23 cellular contexts compared by ENCODE assay signal in genomic region chr11:6594142-6594768, GRCh38. TPM values are rescaled to one million over a fixed set of nuclear protein-coding genes. Genes with fewer than 3 reads are reported as not detected.
DNase-seq lines count a peak whose midpoint lies in the region; ATAC-seq and TF ChIP-seq lines count a peak whose summit lies in the region.
"Had no signal": no experiment of that assay in that cellular context is flagged by ENCODE, and none has a peak within 500 bp of the region (broad histone marks: within the 10 kb centered on the region; RNA-seq: fewer than 3 reads in every experiment).

No MANE protein-coding gene starts in this region.

- TF ChIP-seq CTCF in AG10803 (conservative IDR thresholded peaks at IDR 0.05; ENCODE audit: low read length) (0 out of 2 replicates have a peak, but pooled peaks have one; percentile 6), HCT116 (IDR thresholded peaks at IDR 0.05 in 2 of 3, conservative IDR thresholded peaks at IDR 0.05 in 1 of 3; ENCODE audit: borderline replicate concordance in 1 of 3, insufficient read depth in 1 of 3, low read depth in 2 of 3, low read length in 2 of 3) (peak in 1 of 3 experiments; percentile 17; a peak in 1 of 6 replicates)

- no peaks in the 10 kb centered on the region for H3K9me3 ChIP-seq in HCT116 (ENCODE audit: control insufficient read depth in 1 of 2, insufficient read depth in 1 of 2, low read depth in 1 of 2, low read length in 2 of 2)
- H3K9me3 ChIP-seq: gastrocnemius medialis, neutrophil, thyroid gland had no signal

- CTCF ChIA-PET in HCT116 (lab: Charles Lee), result no interaction called here

- no peak overlapping the region for H2AFZ ChIP-seq in HCT116 (ENCODE audit: low read depth, low read length, poor library complexity, severe bottlenecking)

- POLR2A ChIA-PET in HCT116 (lab: Charles Lee), result no interaction called here

- no peak for TF ChIP-seq RAD21 in HCT116 (IDR thresholded peaks at IDR 0.05; ENCODE audit: low read depth)

- H3K9ac ChIP-seq in HCT116 (ENCODE audit: low read length), result no peak overlapping the region
- H3K9ac ChIP-seq: KMS-11 had no signal

- H3K4me1 ChIP-seq in HCT116 (ENCODE audit: control insufficient read depth in 1 of 2, insufficient read depth in 2 of 2, low read length in 2 of 2), result no peaks in the 10 kb centered on the region

- TF ChIP-seq POLR2A in HCT116 (IDR thresholded peaks at IDR 0.05; ENCODE audit: borderline replicate concordance, extremely low read depth, insufficient read depth, insufficient read length), result no peak

- H3K4me3 ChIP-seq in AG10803 (ENCODE audit: low read length), result no peak overlapping the region
- no peak overlapping the region for H3K4me3 ChIP-seq in HCT116 (replicated peaks in 1 of 2; ENCODE audit: low read depth in 1 of 2, low read length in 2 of 2)
- H3K4me3 ChIP-seq: gastrocnemius medialis, thyroid gland had no signal

- peak; percentile 50; the same call in 1 of the 2 replicates for ATAC-seq in HCT116
- no peak for ATAC-seq in left lobe of liver
- ATAC-seq in HG02981 (IDR thresholded peaks at IDR 0.05; ENCODE audit: unreplicated experiment), result no peak
- ATAC-seq: gastrocnemius medialis, left colon had no signal

- intact Hi-C loops in HCT116 (cut with micrococcal nuclease), result no loop called here

- no peak overlapping the region for H3K4me2 ChIP-seq in HCT116 (ENCODE audit: low read length)
- H3K4me2 ChIP-seq: KMS-11 had no signal

- no peaks in the 10 kb centered on the region for H3K27me3 ChIP-seq in HCT116 (ENCODE audit: insufficient read depth, low read length)
- H3K27me3 ChIP-seq: gastrocnemius medialis, neutrophil, thyroid gland had no signal

- H3K27ac ChIP-seq in HCT116 (ENCODE audit: low read depth, low read length), result no peak overlapping the region
- H3K27ac ChIP-seq: epithelial cell of prostate, KMS-11, neutrophil, RWPE1, thyroid gland had no signal

- RAD21 ChIA-PET in HCT116 (lab: Charles Lee; ENCODE audit: low non-redundant PET in 1 of 2, low total read pairs in 2 of 2, uncharacterized antibody in 2 of 2, unreplicated experiment in 2 of 2), result no interaction called here

- peaks cover 19 to 20% of the 10 kb centered on the region in 2 experiments; a peak in 3 of 4 replicates for H3K36me3 ChIP-seq in HCT116 (ENCODE audit: control insufficient read depth in 1 of 2, insufficient read depth in 2 of 2, low read length in 2 of 2)

- no peak for DNase-seq in AG10803 (ENCODE audit: low read depth)
- DNase-seq in HCT116 (ENCODE audit: low read depth, low spot score), result no peak
- peak; percentile 22 for DNase-seq in ecto neural progenitor cell (ENCODE audit: low spot score)
- peak; percentile 26 for DNase-seq in left lobe of liver (ENCODE audit: low spot score)
- DNase-seq in NCI-H1436 (lab: John Stamatoyannopoulos, UW), result no peak
- no peak for DNase-seq in hippocampal formation (lab: John Stamatoyannopoulos, UW)
- DNase-seq in cerebellar cortex (ENCODE audit: low spot score), result no peak
- DNase-seq: activated CD4-positive, alpha-beta T cell treated with anti-CD3 and anti-CD28 coated beads, Interleukin-2, amount 50 U/mL, for 1 hour; activated naive CD4-positive, alpha-beta T cell treated with anti-CD3 and anti-CD28 coated beads, Interleukin-2, amount 50 U/mL, for 16 hours; COR-L47; gastrocnemius medialis; left colon; midbrain; NCI-H1092; NCI-H2107; NCI-H526; SW 1271; thyroid gland had no signal

- BruUV-seq in HCT116 (replicated peaks; lab: Mats Ljungman, UMichigan), result no TSS peak

- no peaks in the 10 kb centered on the region for H4K20me1 ChIP-seq in HCT116 (ENCODE audit: insufficient read depth)

- peaks cover 16% of the 10 kb centered on the region for H3K79me2 ChIP-seq in HCT116 (ENCODE audit: insufficient read depth, low read length)

- no peaks in the 10 kb centered on the region for H3K9me2 ChIP-seq in HCT116 (ENCODE audit: insufficient read depth)

TF ChIP-seq in HCT116, 20 proteins besides CTCF, POLR2A, EP300 and RAD21:
- no peak for TF ChIP-seq ATF3 (IDR thresholded peaks at IDR 0.05)
- TF ChIP-seq MAX (IDR thresholded peaks at IDR 0.05), result no peak
- no peak for TF ChIP-seq ELF1 (IDR thresholded peaks at IDR 0.05; ENCODE audit: borderline replicate concordance, low read depth)
- no peak for TF ChIP-seq EGR1 (IDR thresholded peaks at IDR 0.05; ENCODE audit: low read depth)
- TF ChIP-seq ZFX (IDR thresholded peaks at IDR 0.05), result no peak
- no peak for TF ChIP-seq JUND (IDR thresholded peaks at IDR 0.05)
- TF ChIP-seq FOSL1 (IDR thresholded peaks at IDR 0.05; ENCODE audit: low read depth), result no peak
- no peak for TF ChIP-seq EZH2phosphoT487 (IDR thresholded peaks at IDR 0.05; ENCODE audit: borderline replicate concordance)
- TF ChIP-seq REST (IDR thresholded peaks at IDR 0.05; ENCODE audit: low read depth), result no peak

RNA-seq across cellular contexts. Expression of gene RRP8, which starts 9.2 kb away (rescaled TPM):
- total RNA-seq in HCT116 (2021; ENCODE audit: unreplicated experiment) (17.8 TPM), left lobe of liver (14.4 TPM)
- 6.7 and 10.1 TPM in 2 replicates for polyA plus RNA-seq in HCT116 (2012)

RNA-seq across cellular contexts. Expression of gene ILK, which starts 9.3 kb away (rescaled TPM):
- total RNA-seq in HCT116 (2021; ENCODE audit: unreplicated experiment) (73.5 TPM), left lobe of liver (41.1 TPM)
- 95.4 and 102 TPM in 2 replicates for polyA plus RNA-seq in HCT116 (2012)

RNA-seq across cellular contexts. Expression of gene TAF10, which starts 17.8 kb away (rescaled TPM):
- total RNA-seq in HCT116 (2021; ENCODE audit: unreplicated experiment), result 151 TPM
- 208 and 219 TPM in 2 replicates for polyA plus RNA-seq in HCT116 (2012)
- total RNA-seq in left lobe of liver, result 52.5 TPM

RNA-seq across cellular contexts. Expression of gene TPP1, which starts 25.0 kb away (rescaled TPM):
- 44.7 TPM for total RNA-seq in HCT116 (2021; ENCODE audit: unreplicated experiment)
- 43.6 and 44.2 TPM in 2 replicates for polyA plus RNA-seq in HCT116 (2012)
- 62.4 TPM for total RNA-seq in left lobe of liver

Comparison
In these comparisons a context has a peak if more than half of its experiments do, and no peak if none do; other contexts are left out.
1. DNase-seq: peak in ecto neural progenitor cell (single experiment) and left lobe of liver (single experiment); none in AG10803 (single experiment), HCT116 (single experiment), NCI-H1436 (single experiment), hippocampal formation (0 of 2) and cerebellar cortex (single experiment).